In genomic region chr4:148182230-148182928, GRCh38 we compare ENCODE assay signal across 27 cellular contexts.
"Had no signal": no experiment of that assay in that cellular context is flagged by ENCODE, and none has a peak within 500 bp of the region (broad histone marks: within the 10 kb centered on the region; RNA-seq: fewer than 3 reads in every experiment).

No MANE protein-coding gene starts in this region.

- H3K9me3 ChIP-seq: gastroesophageal sphincter, neutrophil, stomach, thyroid gland, upper lobe of left lung, vagina had no signal

- H3K27ac ChIP-seq: gastroesophageal sphincter, left lung, neutrophil, skin epidermis, stomach, thyroid gland, upper lobe of left lung, vagina had no signal

- H3K4me1 ChIP-seq: gastroesophageal sphincter, left lung, upper lobe of left lung, vagina had no signal

- ATAC-seq: gastroesophageal sphincter; left lung; sciatic nerve; stimulated activated naive B cell treated with anti-CD40 and anti-IgM and Interleukin-4, amounts not matched to agents 10 μg/mL and 1 μg/mL and 100 μg/mL, for 72 hours had no signal

- H3K36me3 ChIP-seq: gastroesophageal sphincter, left lung, neutrophil, thyroid gland, upper lobe of left lung, vagina had no signal

- H3K27me3 ChIP-seq: gastroesophageal sphincter, left lung, neutrophil, stomach, thyroid gland, upper lobe of left lung, vagina had no signal

- H3K4me3 ChIP-seq: gastroesophageal sphincter, left lung, skin epidermis, stomach, thyroid gland, upper lobe of left lung, vagina had no signal

- DNase-seq: activated CD4-positive, alpha-beta T cell treated with anti-CD3 and anti-CD28 coated beads for 4 hours; activated CD4-positive, alpha-beta T cell treated with anti-CD3 and anti-CD28 coated beads, Interleukin-2, amount 50 U/mL, for 48 hours; activated CD8-positive, alpha-beta memory T cell treated with anti-CD3 and anti-CD28 coated beads for 24 hours; activated effector memory CD4-positive, alpha-beta T cell treated with anti-CD3 and anti-CD28 coated beads, Interleukin-2, amount 50 U/mL, for 16 hours; activated naive CD4-positive, alpha-beta T cell treated with anti-CD3 and anti-CD28 coated beads, Interleukin-2, amount 10 ng/mL, durations not matched to agents 7 days and 5 days; amniotic stem cell; central memory CD4-positive, alpha-beta T cell; dermis blood vessel endothelial cell; effector memory CD4-positive, alpha-beta T cell; erythroblast; hypothalamus; immature natural killer cell; kidney; left lung; naive B cell; nephron progenitor cell; stimulated activated CD4-positive, alpha-beta T cell treated with anti-CD3 and anti-CD28 coated beads, Interleukin-4, amount 100 ng/mL, for 4 hours; stimulated activated CD8-positive, alpha-beta memory T cell treated with anti-CD3 and anti-CD28 coated beads, Interleukin-4, amount 100 ng/mL, for 48 hours; stimulated activated naive B cell treated with anti-CD40 and anti-IgM and Interleukin-4, amounts not matched to agents 10 μg/mL and 1 μg/mL and 100 μg/mL, for 72 hours; stomach; thyroid gland; upper lobe of left lung had no signal
